In the genomic region with DNA sequence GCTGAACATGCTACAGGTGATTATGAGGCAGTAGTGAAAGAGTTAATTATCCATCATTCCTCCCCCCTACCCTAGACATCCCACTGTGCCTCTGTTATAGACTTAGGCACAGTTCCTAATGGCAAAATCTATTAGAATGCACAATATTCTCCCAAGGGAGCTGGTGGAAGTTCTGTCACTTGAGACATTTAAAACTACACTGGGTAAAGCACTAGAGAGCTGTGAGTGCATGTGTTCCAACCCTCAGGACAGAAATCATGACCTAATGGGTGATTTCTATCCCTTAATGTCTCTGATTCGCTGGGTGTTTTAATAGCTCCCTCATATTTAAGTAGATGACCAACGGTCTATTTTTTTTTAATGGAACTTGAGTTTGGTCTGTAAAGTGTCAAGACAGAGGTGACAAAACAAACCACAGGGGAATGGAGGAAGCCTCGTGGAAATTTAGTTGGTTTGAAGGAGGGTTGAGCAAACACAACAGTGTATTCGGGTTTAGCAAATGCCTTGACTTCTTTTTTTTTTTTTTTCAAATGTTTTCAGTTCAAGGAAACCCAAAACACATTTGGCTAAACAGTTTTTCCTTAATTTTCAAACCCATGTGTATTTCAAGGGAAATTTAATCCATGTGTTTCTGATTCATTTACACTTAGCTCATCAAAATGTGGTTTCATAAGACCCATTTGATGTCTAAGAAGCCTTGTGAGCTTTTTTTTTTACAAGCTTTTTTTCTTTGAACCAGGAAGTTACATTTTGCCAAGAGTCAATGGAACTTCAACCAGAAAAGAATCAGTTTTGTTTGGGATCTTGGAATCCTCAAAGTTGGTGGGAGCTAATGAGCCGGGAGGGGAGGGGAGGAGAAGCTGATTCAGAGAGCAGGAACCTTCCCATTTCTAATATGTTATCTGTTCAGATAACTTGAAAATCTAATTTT, we compare ENCODE assay signal across 15 cellular contexts.
DNase-seq lines count a peak whose midpoint lies in the region; ATAC-seq and TF ChIP-seq lines count a peak whose summit lies in the region.
"Had no signal": no experiment of that assay in that cellular context is flagged by ENCODE, and none has a peak within 500 bp of the region (broad histone marks: within the 10 kb centered on the region; RNA-seq: fewer than 3 reads in every experiment).

No MANE protein-coding gene starts in this region.

- POLR2A ChIA-PET in BJ (lab: Charles Lee) (interaction anchor here (0.6 kb wide), 2 partner anchors 12 to 1722 kb away, joined by 3 to 4 read pairs; no protein-coding TSS in a partner anchor), Caco-2 (lab: Charles Lee) (no interaction called here)

- no peaks in the 10 kb centered on the region for H3K36me3 ChIP-seq in BJ (ENCODE audit: control insufficient read depth, insufficient read depth, low read length)
- H3K36me3 ChIP-seq in Caco-2 (ENCODE audit: control insufficient read depth, insufficient read depth, low read length), result no peaks in the 10 kb centered on the region
- H3K36me3 ChIP-seq in ovary, result no peaks in the 10 kb centered on the region
- H3K36me3 ChIP-seq: gastrocnemius medialis, neutrophil had no signal

- H3K9me3 ChIP-seq in Caco-2 (no peaks in the 10 kb centered on the region), ovary (no peaks in the 10 kb centered on the region)
- H3K9me3 ChIP-seq: gastrocnemius medialis, neutrophil had no signal

- H3K4me3 Mint-ChIP-seq in dendritic cell treated with granulocyte-macrophage colony-stimulating factor and Interleukin-4, amounts not matched to agents 40 ng/mL and 50 ng/mL, for 4 days, result no peak overlapping the region
- no peak overlapping the region for H3K4me3 Mint-ChIP-seq in Caco-2 (ENCODE audit: unreplicated experiment)
- H3K4me3 Mint-ChIP-seq: activated CD4-positive, alpha-beta memory T cell treated with anti-CD3 and anti-CD28 coated beads for 36 hours; CD4-positive, CD25-positive, alpha-beta regulatory T cell had no signal

- intact Hi-C loops in dendritic cell treated with granulocyte-macrophage colony-stimulating factor and Interleukin-4, amounts not matched to agents 40 ng/mL and 50 ng/mL, for 4 days (cut with micrococcal nuclease), result no loop called here
- intact Hi-C loops in Caco-2 (cut with micrococcal nuclease; ENCODE audit: unreplicated experiment) (no loop called here), ovary (cut with DNase I) (no loop called here)

- no peaks in the 10 kb centered on the region for H3K27me3 ChIP-seq in BJ (ENCODE audit: control insufficient read depth, insufficient read depth, low read length)
- H3K27me3 ChIP-seq in Caco-2 (replicated peaks; ENCODE audit: control insufficient read depth, insufficient read depth, low read length), result no peaks in the 10 kb centered on the region
- no peaks in the 10 kb centered on the region for H3K27me3 ChIP-seq in ovary
- H3K27me3 ChIP-seq: gastrocnemius medialis, neutrophil had no signal

- H3K4me1 ChIP-seq in Caco-2 (no peaks in the 10 kb centered on the region), ovary (ENCODE audit: insufficient read depth) (no peaks in the 10 kb centered on the region)
- H3K4me1 ChIP-seq: gastrocnemius medialis had no signal

- ATAC-seq in HG02870 (IDR thresholded peaks at IDR 0.05; ENCODE audit: unreplicated experiment), result no peak

- TF ChIP-seq POLR2A in ovary (IDR thresholded peaks at IDR 0.05), result no peak

- TF ChIP-seq CTCF in BJ (IDR thresholded peaks at IDR 0.05; ENCODE audit: insufficient read depth, low read depth, low read length), result no peak
- TF ChIP-seq CTCF in Caco-2 (IDR thresholded peaks at IDR 0.05; ENCODE audit: insufficient read depth in 1 of 2, low read depth in 1 of 2, low read length in 1 of 2, severe bottlenecking in 1 of 2, unreplicated experiment in 1 of 2), result no peak
- no peak for TF ChIP-seq CTCF in ovary (IDR thresholded peaks at IDR 0.05)

- no peak for TF ChIP-seq EP300 in ovary (IDR thresholded peaks at IDR 0.05)

- CTCF ChIA-PET in BJ (lab: Yijun Ruan, JAX), result interaction anchor here (0.7 to 1.1 kb wide), 3 partner anchors 9 to 186 kb away, joined by 3 to 4 read pairs (median 3); no protein-coding TSS in a partner anchor
- CTCF ChIA-PET in Caco-2 (lab: Charles Lee), result no interaction called here

- DNase-seq in BJ (ENCODE audit: low read depth), result peak; percentile 84
- DNase-seq in M059J (ENCODE audit: low read depth), result peak; percentile 79
- DNase-seq in myocyte (ENCODE audit: low read depth), result peak; percentile 59
- no peak for DNase-seq in NCI-H82 (lab: John Stamatoyannopoulos, UW)
- DNase-seq in Caco-2, result no peak
- DNase-seq in ovary, result no peak
- DNase-seq: activated CD4-positive, alpha-beta memory T cell treated with anti-CD3 and anti-CD28 coated beads for 36 hours; activated gamma-delta T cell treated with Interleukin-2 at 50 U/mL for 16 hours; CD4-positive, CD25-positive, alpha-beta regulatory T cell; gastrocnemius medialis; NCI-H1930; PC-9 had no signal

- BruUV-seq in Caco-2 (replicated peaks; lab: Mats Ljungman, UMichigan), result no TSS peak

- H3K27me3 Mint-ChIP-seq in dendritic cell treated with granulocyte-macrophage colony-stimulating factor and Interleukin-4, amounts not matched to agents 40 ng/mL and 50 ng/mL, for 4 days, result no peaks in the 10 kb centered on the region
- no peaks in the 10 kb centered on the region for H3K27me3 Mint-ChIP-seq in Caco-2 (ENCODE audit: insufficient read depth, unreplicated experiment)
- H3K27me3 Mint-ChIP-seq: activated CD4-positive, alpha-beta memory T cell treated with anti-CD3 and anti-CD28 coated beads for 36 hours; CD4-positive, CD25-positive, alpha-beta regulatory T cell had no signal

- H3K9me3 Mint-ChIP-seq in dendritic cell treated with granulocyte-macrophage colony-stimulating factor and Interleukin-4, amounts not matched to agents 40 ng/mL and 50 ng/mL, for 4 days, result no peaks in the 10 kb centered on the region
- no peaks in the 10 kb centered on the region for H3K9me3 Mint-ChIP-seq in Caco-2 (ENCODE audit: unreplicated experiment)
- H3K9me3 Mint-ChIP-seq: activated CD4-positive, alpha-beta memory T cell treated with anti-CD3 and anti-CD28 coated beads for 36 hours had no signal

- H3K36me3 Mint-ChIP-seq in dendritic cell treated with granulocyte-macrophage colony-stimulating factor and Interleukin-4, amounts not matched to agents 40 ng/mL and 50 ng/mL, for 4 days (ENCODE audit: low read depth), result no peaks in the 10 kb centered on the region
- H3K36me3 Mint-ChIP-seq in Caco-2 (ENCODE audit: insufficient read depth, unreplicated experiment), result no peaks in the 10 kb centered on the region
- H3K36me3 Mint-ChIP-seq: activated CD4-positive, alpha-beta memory T cell treated with anti-CD3 and anti-CD28 coated beads for 36 hours; CD4-positive, CD25-positive, alpha-beta regulatory T cell had no signal

- WGBS in ovary, 3 donors, result 70 to 80% (median 75%) methylated on average over 5 of the region's 5 CpGs

- H3K4me3 ChIP-seq in BJ (ENCODE audit: low read depth, low read length) (no peak overlapping the region), Caco-2 (ENCODE audit: low read depth, low read length) (no peak overlapping the region), ovary (no peak overlapping the region)
- H3K4me3 ChIP-seq: gastrocnemius medialis, PC-9 had no signal

- H3K27ac ChIP-seq in ovary, result no peak overlapping the region
- H3K27ac ChIP-seq: neutrophil, PC-9 had no signal

- peaks cover 25% of the 10 kb centered on the region for H3K4me1 Mint-ChIP-seq in dendritic cell treated with granulocyte-macrophage colony-stimulating factor and Interleukin-4, amounts not matched to agents 40 ng/mL and 50 ng/mL, for 4 days (ENCODE audit: low read depth)
- H3K4me1 Mint-ChIP-seq in Caco-2 (ENCODE audit: low read depth, unreplicated experiment), result no peaks in the 10 kb centered on the region
- H3K4me1 Mint-ChIP-seq: CD4-positive, CD25-positive, alpha-beta regulatory T cell had no signal

- H3K27ac Mint-ChIP-seq in dendritic cell treated with granulocyte-macrophage colony-stimulating factor and Interleukin-4, amounts not matched to agents 40 ng/mL and 50 ng/mL, for 4 days, result peak overlapping the region; percentile 57
- no peak overlapping the region for H3K27ac Mint-ChIP-seq in Caco-2 (ENCODE audit: unreplicated experiment)
- H3K27ac Mint-ChIP-seq: activated CD4-positive, alpha-beta memory T cell treated with anti-CD3 and anti-CD28 coated beads for 36 hours; CD4-positive, CD25-positive, alpha-beta regulatory T cell had no signal

Comparison
In these comparisons a context has a peak if more than half of its experiments do, and no peak if none do; other contexts are left out.
1. DNase-seq: peak in BJ (single experiment), M059J (single experiment) and myocyte (single experiment); none in NCI-H82 (single experiment), Caco-2 (0 of 2) and ovary (0 of 5).